Comparison of ENCODE assay signal across 9 cellular contexts in the genomic region with DNA sequence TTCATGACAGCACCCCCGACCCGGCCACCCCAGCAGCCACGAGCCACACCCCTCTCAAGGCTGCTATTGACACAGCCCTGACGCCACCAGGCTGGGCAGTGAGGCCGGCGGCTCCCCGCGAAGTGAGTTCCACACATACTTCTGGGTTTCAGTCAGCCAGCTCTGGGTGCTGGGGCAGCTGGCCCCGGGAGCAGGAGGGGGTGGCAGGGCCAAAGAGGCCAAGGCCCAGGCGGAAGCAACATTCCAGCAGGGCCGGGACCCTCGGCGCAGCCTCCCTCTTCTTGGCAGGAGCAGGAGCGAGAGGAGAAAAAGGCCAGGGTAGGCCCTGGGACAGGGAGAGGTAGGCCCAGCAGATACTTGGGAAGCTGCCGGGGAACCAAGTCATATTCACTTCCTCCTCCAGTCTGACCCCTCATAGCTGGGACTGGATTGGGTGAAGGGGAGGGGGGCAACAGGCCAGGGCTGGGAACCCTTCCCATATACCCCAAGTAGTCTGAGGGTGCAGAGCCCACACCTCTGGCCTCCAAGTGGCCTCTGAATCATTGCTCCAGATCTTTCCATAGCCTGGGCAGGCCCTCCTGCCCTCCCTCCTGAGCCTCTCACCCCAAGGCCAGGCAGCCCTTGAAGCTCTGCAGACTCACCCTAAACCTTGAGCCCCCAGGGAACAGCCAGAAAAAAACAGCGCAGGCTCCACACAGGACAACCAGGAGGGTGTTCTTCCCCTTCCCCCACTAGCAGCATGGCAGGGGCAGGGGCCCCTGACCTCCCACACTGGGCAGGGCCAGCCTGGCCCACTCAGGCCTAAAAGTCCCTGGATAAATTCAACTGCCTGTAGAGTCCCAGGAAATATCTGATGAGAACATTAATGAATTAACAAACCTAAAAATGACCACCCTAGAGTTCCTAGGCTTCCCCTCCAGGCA. TPM values are rescaled to one million over a fixed set of nuclear protein-coding genes. Genes with fewer than 3 reads are reported as not detected.
A peak's percentile ranks its signal among the peaks of the same experiment; 100 is the strongest.
DNase-seq lines count a peak whose midpoint lies in the region; ATAC-seq and TF ChIP-seq lines count a peak whose summit lies in the region.
"Had no signal": no experiment of that assay in that cellular context is flagged by ENCODE, and none has a peak within 500 bp of the region (broad histone marks: within the 10 kb centered on the region; RNA-seq: fewer than 3 reads in every experiment).

No MANE protein-coding gene starts in this region.

- peaks cover 82% of the 10 kb centered on the region for H3K4me1 ChIP-seq in BLaER1
- H3K4me1 ChIP-seq in SJCRH30, result peaks cover 60% of the 10 kb centered on the region
- peaks cover 38% of the 10 kb centered on the region for H3K4me1 ChIP-seq in ovary (ENCODE audit: insufficient read depth)

- no peaks in the 10 kb centered on the region for H3K9me3 Mint-ChIP-seq in activated CD4-positive, alpha-beta memory T cell treated with anti-CD3 and anti-CD28 coated beads for 36 hours

- no peak for TF ChIP-seq POLR2A in ovary (IDR thresholded peaks at IDR 0.05)

- H3K36me3 ChIP-seq in BLaER1, result 0 out of 2 replicates have a peak, but pooled peaks cover 6% of the 10 kb centered on the region
- peaks cover 48% of the 10 kb centered on the region for H3K36me3 ChIP-seq in SJCRH30
- no peaks in the 10 kb centered on the region for H3K36me3 ChIP-seq in ovary

- WGBS in ovary, 3 donors, result 8 to 17% (median 10%) methylated on average over 16 of the region's 16 CpGs

- H3K9ac ChIP-seq in BLaER1, result peak overlapping the region; percentile 65

- H3K27me3 Mint-ChIP-seq in activated CD4-positive, alpha-beta memory T cell treated with anti-CD3 and anti-CD28 coated beads for 36 hours, result peaks cover 4% of the 10 kb centered on the region

- TF ChIP-seq CTCF in fibroblast of pulmonary artery (IDR thresholded peaks at IDR 0.05; ENCODE audit: low read length, missing control alignments) (no peak), ovary (IDR thresholded peaks at IDR 0.05) (no peak)

- no peaks in the 10 kb centered on the region for H3K36me3 Mint-ChIP-seq in activated CD4-positive, alpha-beta memory T cell treated with anti-CD3 and anti-CD28 coated beads for 36 hours

- no peak overlapping the region for H3K4me3 ChIP-seq in BLaER1
- no peak overlapping the region for H3K4me3 ChIP-seq in SJCRH30
- H3K4me3 ChIP-seq in fibroblast of pulmonary artery (replicated peaks; ENCODE audit: low read depth, low read length), result peak overlapping the region; percentile 5
- H3K4me3 ChIP-seq in ovary, result no peak overlapping the region

- intact Hi-C loops in ovary (cut with DNase I), result no loop called here
- intact Hi-C loops in activated CD4-positive, alpha-beta memory T cell treated with anti-CD3 and anti-CD28 coated beads for 36 hours (cut with micrococcal nuclease), result no loop called here

- POLR2A ChIA-PET in activated CD4-positive, alpha-beta memory T cell treated with anti-CD3 and anti-CD28 coated beads for 36 hours (lab: Charles Lee), result no interaction called here

- peak; percentile 77 to 88 for DNase-seq in SJCRH30
- peak; percentile 89 for DNase-seq in fibroblast of pulmonary artery (ENCODE audit: low read depth)
- peak; percentile 65 to 86 (median 71) for DNase-seq in ovary
- no peak for DNase-seq in activated CD4-positive, alpha-beta memory T cell treated with anti-CD3 and anti-CD28 coated beads for 36 hours
- DNase-seq: OCI-M1 had no signal

- peaks cover 6% of the 10 kb centered on the region for H3K4me1 Mint-ChIP-seq in activated CD4-positive, alpha-beta memory T cell treated with anti-CD3 and anti-CD28 coated beads for 36 hours (ENCODE audit: low read depth)

- H3K9me3 ChIP-seq in BLaER1 (no peaks in the 10 kb centered on the region), SJCRH30 (replicated peaks) (no peaks in the 10 kb centered on the region), ovary (no peaks in the 10 kb centered on the region)

- H4K20me1 ChIP-seq in BLaER1, result no peaks in the 10 kb centered on the region

- peak overlapping the region; percentile 74 for H3K4me2 ChIP-seq in BLaER1

- TF ChIP-seq EP300 in ovary (IDR thresholded peaks at IDR 0.05), result no peak

- H3K27ac ChIP-seq in BLaER1, result peak overlapping the region; percentile 61
- peak overlapping the region; percentile 59 for H3K27ac ChIP-seq in SJCRH30
- H3K27ac ChIP-seq in ovary, result peak overlapping the region; percentile 65 to 84

- ATAC-seq in GM19467 (IDR thresholded peaks at IDR 0.05; ENCODE audit: unreplicated experiment), result no peak
- no peak for ATAC-seq in HG03565 (IDR thresholded peaks at IDR 0.05; ENCODE audit: unreplicated experiment)
- ATAC-seq in HG03025 (IDR thresholded peaks at IDR 0.05; ENCODE audit: low FRiP score, unreplicated experiment), result no peak

- H3K27me3 ChIP-seq in BLaER1, result no peaks in the 10 kb centered on the region
- H3K27me3 ChIP-seq in SJCRH30, result no peaks in the 10 kb centered on the region
- no peaks in the 10 kb centered on the region for H3K27me3 ChIP-seq in ovary

- CTCF ChIA-PET in activated CD4-positive, alpha-beta memory T cell treated with anti-CD3 and anti-CD28 coated beads for 36 hours (lab: Charles Lee), result no interaction called here

- no peak overlapping the region for H3K27ac Mint-ChIP-seq in activated CD4-positive, alpha-beta memory T cell treated with anti-CD3 and anti-CD28 coated beads for 36 hours

- H3K4me3 Mint-ChIP-seq in activated CD4-positive, alpha-beta memory T cell treated with anti-CD3 and anti-CD28 coated beads for 36 hours, result no peak overlapping the region

RNA-seq across cellular contexts. Expression of a gene that starts 5.7 kb away (rescaled TPM):
- total RNA-seq in SJCRH30 (2014; rRNA removed; shearing (Covaris generic)), result 82.3 and 84.0 TPM in 2 replicates
- total RNA-seq in ovary, result 100 to 1,000 TPM in 4 of 7 donors, 10 to 100 TPM in 3; 27.3 to 294 (median 116) TPM
- 10 to 100 TPM; 37.9 to 65.0 TPM for polyA plus RNA-seq in ovary
- total RNA-seq in activated CD4-positive, alpha-beta memory T cell treated with anti-CD3 and anti-CD28 coated beads for 36 hours, result 1 to 10 TPM; 2.8 to 3.7 TPM

RNA-seq across cellular contexts. Expression of a gene that starts 45.4 kb away (rescaled TPM):
- not detected in 2 replicates for total RNA-seq in SJCRH30 (2014; rRNA removed; shearing (Covaris generic))
- 10 to 100 TPM in 2 of 7 donors, 1 to 10 TPM in 1, not detected in 4; 2.6 to 19.2 (median 15.4) TPM for total RNA-seq in ovary
- polyA plus RNA-seq in ovary, result not detected
- not detected for total RNA-seq in activated CD4-positive, alpha-beta memory T cell treated with anti-CD3 and anti-CD28 coated beads for 36 hours

Comparison
In these comparisons a context has a peak if more than half of its experiments do, and no peak if none do; other contexts are left out.
1. RNA of a gene that starts 5.7 kb away (total RNA-seq): 27.3 to 294 TPM in ovary and 82.3 to 84.0 TPM in SJCRH30; 2.8 to 3.7 TPM in activated CD4-positive, alpha-beta memory T cell treated with anti-CD3 and anti-CD28 coated beads for 36 hours; every median in the first group is over 4 times any median in the second.
2. Peak in every context shown above with its lines, with median percentiles within 50 percentile points of each other: H3K27ac ChIP-seq.